24 cellular contexts compared by ENCODE assay signal in genomic region chr2:46030330-46030729, GRCh38.
A peak's percentile ranks its signal among the peaks of the same experiment; 100 is the strongest.
DNase-seq lines count a peak whose midpoint lies in the region; ATAC-seq, FAIRE-seq and TF ChIP-seq lines count a peak whose summit lies in the region.
"Had no signal": no experiment of that assay in that cellular context is flagged by ENCODE, and none has a peak within 500 bp of the region (broad histone marks: within the 10 kb centered on the region; RNA-seq: fewer than 3 reads in every experiment).

No MANE protein-coding gene starts in this region.

- H3K27ac ChIP-seq in endothelial cell of umbilical vein (ENCODE audit: insufficient read depth, low read depth, low read length) (peak overlapping the region; percentile 77), parathyroid adenoma (peak overlapping the region; percentile 57), vagina (peak overlapping the region; percentile 9)

- H3K27me3 ChIP-seq in endothelial cell of umbilical vein (ENCODE audit: control insufficient read depth in 2 of 2, insufficient read depth in 2 of 2, low read length in 2 of 2) (no peaks in the 10 kb centered on the region), parathyroid adenoma (ENCODE audit: control insufficient read depth, insufficient read depth, low read length) (no peaks in the 10 kb centered on the region), vagina (no peaks in the 10 kb centered on the region)

- H3K4me3 ChIP-seq in endothelial cell of umbilical vein (replicated peaks in 1 of 3; ENCODE audit: insufficient read depth in 1 of 3, low read depth in 1 of 3, low read length in 3 of 3) (no peak overlapping the region), parathyroid adenoma (ENCODE audit: low read depth, low read length) (no peak overlapping the region), vagina (no peak overlapping the region)

- FAIRE-seq in endothelial cell of umbilical vein (lab: Jason Lieb, UNC) = no peak
- FAIRE-seq: H54 had no signal

- DNase-seq in natural killer cell treated with Interleukin-12 subunit alpha and Interleukin-12 subunit beta and Interleukin-15 and Interleukin-18, amount 100 ng/mL, for 72 hours (ENCODE audit: low spot score) = no peak
- DNase-seq in natural killer cell (no peak), endothelial cell of umbilical vein (ENCODE audit: low read depth, low spot score) (no peak), vagina (ENCODE audit: extremely low spot score in 2 of 2) (no peak), NCI-H146 (lab: John Stamatoyannopoulos, UW) (no peak), nucleus accumbens (lab: John Stamatoyannopoulos, UW) (no peak)
- DNase-seq: ACHN, AML-193, Caco-2, DMS153, EL, Kasumi-1, MM.1S, NCI-H1092 treated with DMSO at 0.1 percent for 48 hours, NCI-H1694 treated with DMSO at 0.1 percent for 48 hours, NCI-H2107, NCI-H2227 treated with DMSO at 0.1 percent for 48 hours, NCI-H524 treated with DMSO at 0.1 percent for 48 hours had no signal

- H3K27me3 Mint-ChIP-seq in natural killer cell treated with Interleukin-12 subunit alpha and Interleukin-12 subunit beta and Interleukin-15 and Interleukin-18, amount 100 ng/mL, for 72 hours = peaks cover 0 to 3% of the 10 kb centered on the region in 2 donors
- no peaks in the 10 kb centered on the region for H3K27me3 Mint-ChIP-seq in natural killer cell (ENCODE audit: low read depth in 2 of 2)
- H3K27me3 Mint-ChIP-seq: IgD-negative memory B cell had no signal

- peak overlapping the region; percentile 10 for H2AFZ ChIP-seq in endothelial cell of umbilical vein (ENCODE audit: low read depth, low read length)
- H2AFZ ChIP-seq in parathyroid adenoma = no peak overlapping the region

- H3K9me1 ChIP-seq in endothelial cell of umbilical vein (replicated peaks; ENCODE audit: control insufficient read depth, extremely low read depth, insufficient read depth, low read length) = no peaks in the 10 kb centered on the region

- no peak for TF ChIP-seq POLR2A in endothelial cell of umbilical vein (IDR thresholded peaks at IDR 0.05; ENCODE audit: low read depth, low read length)
- no peak for TF ChIP-seq POLR2A in vagina (IDR thresholded peaks at IDR 0.05)

- no peaks in the 10 kb centered on the region for H3K9me3 Mint-ChIP-seq in natural killer cell treated with Interleukin-12 subunit alpha and Interleukin-12 subunit beta and Interleukin-15 and Interleukin-18, amount 100 ng/mL, for 72 hours
- no peaks in the 10 kb centered on the region for H3K9me3 Mint-ChIP-seq in natural killer cell
- H3K9me3 Mint-ChIP-seq: CD14-positive monocyte had no signal

- BruUV-seq in endothelial cell of umbilical vein (replicated peaks; lab: Mats Ljungman, UMichigan) = no TSS peak

- H3K9ac ChIP-seq in endothelial cell of umbilical vein (replicated peaks; ENCODE audit: extremely low read depth, insufficient read depth, low read length) = peak overlapping the region; percentile 22
- no peak overlapping the region for H3K9ac ChIP-seq in parathyroid adenoma

- peaks cover 3 to 34% of the 10 kb centered on the region in 2 donors for H3K4me1 Mint-ChIP-seq in natural killer cell treated with Interleukin-12 subunit alpha and Interleukin-12 subunit beta and Interleukin-15 and Interleukin-18, amount 100 ng/mL, for 72 hours (ENCODE audit: low read depth in 2 of 2)
- H3K4me1 Mint-ChIP-seq in natural killer cell = no peaks in the 10 kb centered on the region
- H3K4me1 Mint-ChIP-seq: CD14-positive monocyte, IgD-negative memory B cell had no signal

- ATAC-seq in natural killer cell treated with Interleukin-12 subunit alpha and Interleukin-12 subunit beta and Interleukin-15 and Interleukin-18, amount 100 ng/mL, for 72 hours = no peak
- ATAC-seq in natural killer cell (no peak), GM18861 (IDR thresholded peaks at IDR 0.05; ENCODE audit: unreplicated experiment) (no peak)
- ATAC-seq: Panc1 had no signal

- POLR2A ChIA-PET in endothelial cell of umbilical vein (lab: Charles Lee) = interaction anchor here (1.5 kb wide), 1 partner anchor 267 kb away, joined by 6 read pairs; the partner anchor contains the start of gene EPAS1

- dilution Hi-C loops in endothelial cell of umbilical vein (cut with MboI; ENCODE audit: extremely low pct_ligation_motif_present, low sequenced_read_pairs) = no loop called here

- H4K20me1 ChIP-seq in endothelial cell of umbilical vein (replicated peaks; ENCODE audit: control insufficient read depth, extremely low read depth, insufficient read depth, low read length) = no peaks in the 10 kb centered on the region

- H3K36me3 ChIP-seq in endothelial cell of umbilical vein (ENCODE audit: control insufficient read depth in 2 of 2, extremely low read depth in 1 of 2, insufficient read depth in 2 of 2, low read length in 2 of 2) (no peaks in the 10 kb centered on the region), parathyroid adenoma (ENCODE audit: control insufficient read depth, insufficient read depth, low read length) (no peaks in the 10 kb centered on the region), vagina (no peaks in the 10 kb centered on the region)

- no peak for TF ChIP-seq CTCF in natural killer cell (IDR thresholded peaks at IDR 0.05)
- TF ChIP-seq CTCF in endothelial cell of umbilical vein (IDR thresholded peaks at IDR 0.05; ENCODE audit: extremely low read depth in 1 of 2, insufficient read depth in 1 of 2, low read depth in 1 of 2, low read length in 2 of 2) = no peak
- TF ChIP-seq CTCF in parathyroid adenoma (IDR thresholded peaks at IDR 0.05) = no peak
- no peak for TF ChIP-seq CTCF in vagina (IDR thresholded peaks at IDR 0.05)

- H3K4me2 ChIP-seq in endothelial cell of umbilical vein (ENCODE audit: insufficient read depth, low read length) (no peak overlapping the region), parathyroid adenoma (ENCODE audit: low read length) (no peak overlapping the region)

- intact Hi-C loops in natural killer cell (cut with micrococcal nuclease) (no loop called here), endothelial cell of umbilical vein (cut with micrococcal nuclease) (no loop called here), vagina (cut with DNase I) (no loop called here)

- H3K79me2 ChIP-seq in endothelial cell of umbilical vein (ENCODE audit: control insufficient read depth, insufficient read depth, low read length) = no peaks in the 10 kb centered on the region
- peaks cover 11% of the 10 kb centered on the region for H3K79me2 ChIP-seq in parathyroid adenoma

- H3K4me1 ChIP-seq in endothelial cell of umbilical vein (ENCODE audit: control insufficient read depth, extremely low read depth, insufficient read depth, low read length) = peaks cover 20% of the 10 kb centered on the region
- H3K4me1 ChIP-seq in parathyroid adenoma = no peaks in the 10 kb centered on the region
- H3K4me1 ChIP-seq in vagina = peaks cover 23% of the 10 kb centered on the region
- H3K4me1 ChIP-seq: Caco-2 had no signal

- H3K9me3 ChIP-seq in endothelial cell of umbilical vein (replicated peaks; ENCODE audit: control insufficient read depth, insufficient read depth, low read length) = no peaks in the 10 kb centered on the region
- no peaks in the 10 kb centered on the region for H3K9me3 ChIP-seq in parathyroid adenoma (ENCODE audit: control insufficient read depth, low read length)
- H3K9me3 ChIP-seq in vagina = no peaks in the 10 kb centered on the region
- H3K9me3 ChIP-seq: Caco-2 had no signal

- H3K27ac Mint-ChIP-seq in natural killer cell treated with Interleukin-12 subunit alpha and Interleukin-12 subunit beta and Interleukin-15 and Interleukin-18, amount 100 ng/mL, for 72 hours = peak overlapping the region in 1 of 2 donors; percentile 86
- H3K27ac Mint-ChIP-seq in natural killer cell = no peak overlapping the region
- H3K27ac Mint-ChIP-seq: IgD-negative memory B cell had no signal

- H3K4me3 Mint-ChIP-seq in natural killer cell treated with Interleukin-12 subunit alpha and Interleukin-12 subunit beta and Interleukin-15 and Interleukin-18, amount 100 ng/mL, for 72 hours = peak overlapping the region; percentile 24
- H3K4me3 Mint-ChIP-seq in natural killer cell = no peak overlapping the region
- H3K4me3 Mint-ChIP-seq: CD14-positive monocyte, IgD-negative memory B cell had no signal

- CTCF ChIA-PET in endothelial cell of umbilical vein (lab: Charles Lee) = interaction anchor here (0.9 to 2.9 kb wide), 23 partner anchors 8 to 430 kb away, joined by 3 to 20 read pairs (median 5); partner anchors contain the start of gene EPAS1

- H3K36me3 Mint-ChIP-seq in natural killer cell treated with Interleukin-12 subunit alpha and Interleukin-12 subunit beta and Interleukin-15 and Interleukin-18, amount 100 ng/mL, for 72 hours = peaks cover 12% of the 10 kb centered on the region
- no peaks in the 10 kb centered on the region for H3K36me3 Mint-ChIP-seq in natural killer cell

TF ChIP-seq in endothelial cell of umbilical vein, 7 proteins besides CTCF, POLR2A, EP300 and RAD21:
- TF ChIP-seq FOS (IDR thresholded peaks at IDR 0.05; ENCODE audit: borderline replicate concordance, insufficient read depth, low read length) (no peak), GATA2 (IDR thresholded peaks at IDR 0.05; ENCODE audit: insufficient read depth, insufficient read length, low read depth, low read length) (no peak), EZH2 (IDR thresholded peaks at IDR 0.05; ENCODE audit: borderline replicate concordance, low read depth, low read length, severe bottlenecking) (no peak), POLR2AphosphoS5 (IDR thresholded peaks at IDR 0.05; ENCODE audit: insufficient read depth, low read depth, low read length) (no peak)

Comparison
In these comparisons a context has a peak if more than half of its experiments do, and no peak if none do; other contexts are left out.
1. H3K27ac ChIP-seq: peak in every context shown above with its lines; median percentile 77 in endothelial cell of umbilical vein; 57 in parathyroid adenoma; 9 in vagina.